ENCODE assay signal across 9 cellular contexts in the genomic region with DNA sequence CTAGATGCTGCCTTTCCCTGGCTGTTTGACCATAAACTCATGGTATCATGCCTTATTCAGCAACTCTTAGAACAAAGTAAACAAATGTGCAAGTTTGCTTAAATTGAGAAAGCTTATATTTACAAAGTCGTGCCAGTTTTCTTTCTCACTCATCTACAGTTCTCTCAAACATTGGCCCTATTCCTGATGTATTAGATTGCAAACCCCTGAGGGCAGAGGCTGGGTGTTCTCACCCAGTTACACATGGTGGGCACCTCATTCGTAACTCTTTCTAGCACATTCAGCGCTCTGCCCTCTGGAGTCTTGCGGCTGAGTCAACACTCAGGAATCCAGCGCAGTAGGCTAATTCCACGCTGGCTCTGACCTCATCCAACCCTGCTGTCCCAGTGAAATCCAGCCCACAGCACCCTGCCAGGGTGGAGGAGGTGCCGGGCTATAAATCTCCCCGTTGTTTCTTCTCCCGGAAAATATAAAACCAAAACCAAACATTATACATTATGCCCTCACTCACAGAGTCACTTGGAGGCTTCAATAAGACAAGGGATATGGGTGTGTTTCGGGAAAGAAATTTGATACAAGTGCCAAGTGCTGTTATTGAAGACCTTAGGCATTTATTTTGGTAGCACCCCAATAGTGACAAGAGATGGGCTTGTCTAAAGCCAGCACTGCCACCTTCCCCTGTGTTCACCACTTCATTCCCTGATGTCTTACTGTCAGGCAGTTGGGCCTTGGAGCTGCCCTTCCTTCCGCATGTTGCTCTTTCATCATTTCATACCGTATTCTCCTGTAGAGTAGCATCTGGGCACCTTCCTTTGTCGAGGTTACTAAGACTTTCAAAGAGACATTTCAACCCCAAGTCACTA.
A peak's percentile ranks its signal among the peaks of the same experiment; 100 is the strongest.
DNase-seq lines count a peak whose midpoint lies in the region; ATAC-seq, FAIRE-seq and TF ChIP-seq lines count a peak whose summit lies in the region.
"Had no signal": no experiment of that assay in that cellular context is flagged by ENCODE, and none has a peak within 500 bp of the region (broad histone marks: within the 10 kb centered on the region; RNA-seq: fewer than 3 reads in every experiment).

No MANE protein-coding gene starts in this region.

- peak; percentile 93 to 95; a peak in 4 of 5 replicates for TF ChIP-seq EP300 in A549 (IDR thresholded peaks at IDR 0.05)

- H3K4me1 ChIP-seq in A549 (peaks cover 56% of the 10 kb centered on the region), Karpas-422 (ENCODE audit: low read length) (peaks cover 54% of the 10 kb centered on the region), colonic mucosa (peaks cover 5% of the 10 kb centered on the region), mesodermal cell (ENCODE audit: control insufficient read depth, insufficient read depth, low read length, poor library complexity, severe bottlenecking) (peaks cover 55% of the 10 kb centered on the region)
- no peaks in the 10 kb centered on the region for H3K4me1 ChIP-seq in CD4-positive, alpha-beta memory T cell (ENCODE audit: insufficient read depth, low read length)

- no peaks in the 10 kb centered on the region for H3K27me3 Mint-ChIP-seq in CD4-positive, alpha-beta memory T cell

- H3K4me3 Mint-ChIP-seq in CD4-positive, alpha-beta memory T cell: no peak overlapping the region

- H3K27me3 ChIP-seq in Karpas-422 (ENCODE audit: low read length) (no peaks in the 10 kb centered on the region), colonic mucosa (no peaks in the 10 kb centered on the region)
- H3K27me3 ChIP-seq in CD4-positive, alpha-beta memory T cell (ENCODE audit: insufficient read depth, low read length): no peaks in the 10 kb centered on the region

- H3K36me3 Mint-ChIP-seq in CD4-positive, alpha-beta memory T cell: no peaks in the 10 kb centered on the region

- H3K4me2 ChIP-seq in A549: peak overlapping the region; percentile 79
- no peak overlapping the region for H3K4me2 ChIP-seq in Karpas-422 (ENCODE audit: low read depth, low read length, poor library complexity, severe bottlenecking)

- TF ChIP-seq RAD21 in A549 (conservative IDR thresholded peaks at IDR 0.05 in 1 of 2, IDR thresholded peaks at IDR 0.05 in 1 of 2): peak; percentile 37 to 70

- 8% methylated on average over 13 of the region's 13 CpGs for WGBS in A549 (ENCODE audit: missing lambda C conversion rate)
- 42 to 62% methylated on average over 5 to 8 of the region's 13 CpGs for WGBS in mesodermal cell (ENCODE audit: insufficient coverage in 2 of 2), 2 experiments

- peaks cover 4% of the 10 kb centered on the region; the same call in 1 of the 2 replicates for H4K20me1 ChIP-seq in Karpas-422 (ENCODE audit: insufficient read depth, low read depth, low read length)

- H3K27ac Mint-ChIP-seq in CD4-positive, alpha-beta memory T cell: peak overlapping the region in 1 of 7 donors; percentile 74

- TF ChIP-seq POLR2A in A549 (IDR thresholded peaks at IDR 0.05; ENCODE audit: low read length): no peak

- ATAC-seq in A549: peak; percentile 89 to 92
- no peak for ATAC-seq in GM18909 (IDR thresholded peaks at IDR 0.05; ENCODE audit: poor library complexity, unreplicated experiment)

- TF ChIP-seq CTCF in A549 (IDR thresholded peaks at IDR 0.05): no peak
- TF ChIP-seq CTCF in colonic mucosa (IDR thresholded peaks at IDR 0.05): no peak

- DNase-seq in A549 (ENCODE audit: low read depth in 1 of 2, low spot score in 1 of 2) (peak; percentile 91 to 99), Karpas-422 (no peak), colonic mucosa (peak; percentile 88), activated T-cell treated with anti-CD3 and anti-CD28 coated beads for 4 hours (no peak), activated gamma-delta T cell treated with Interleukin-2 at 50 U/mL for 16 hours (no peak)
- DNase-seq in CD4-positive, alpha-beta memory T cell: no peak

- CTCF ChIA-PET in A549 (lab: Yijun Ruan, JAX): interaction anchor here (0.6 to 5.4 kb wide), 15 partner anchors 11 to 606 kb away, joined by 3 to 76 read pairs (median 4); no protein-coding TSS in a partner anchor
- CTCF ChIA-PET in CD4-positive, alpha-beta memory T cell (lab: Charles Lee; ENCODE audit: partially characterized antibody): no interaction called here

- H3K9me3 ChIP-seq in A549: no peaks in the 10 kb centered on the region
- H3K9me3 ChIP-seq in Karpas-422 (ENCODE audit: low read length): no peaks in the 10 kb centered on the region
- H3K9me3 ChIP-seq in colonic mucosa: no peaks in the 10 kb centered on the region
- no peaks in the 10 kb centered on the region for H3K9me3 ChIP-seq in mesodermal cell (ENCODE audit: control insufficient read depth, low read length)
- no peaks in the 10 kb centered on the region for H3K9me3 ChIP-seq in CD4-positive, alpha-beta memory T cell (ENCODE audit: control insufficient read depth in 1 of 2, low read length in 2 of 2)

- intact Hi-C loops in colonic mucosa (cut with DNase I): loop anchor here (5.0 kb wide), 1 partner anchor 162 kb away; no protein-coding TSS in a partner anchor
- intact Hi-C loops in CD4-positive, alpha-beta memory T cell (cut with micrococcal nuclease): no loop called here

- POLR2A ChIA-PET in A549 (lab: Yijun Ruan, JAX): interaction anchor here (0.6 to 1.0 kb wide), 3 partner anchors 54 to 328 kb away, joined by 3 to 7 read pairs (median 4); a partner anchor contains a TSS
- POLR2A ChIA-PET in CD4-positive, alpha-beta memory T cell (lab: Charles Lee; ENCODE audit: partially characterized antibody): no interaction called here

- H3K36me3 ChIP-seq in Karpas-422 (ENCODE audit: insufficient read depth, low read length): peaks cover 22% of the 10 kb centered on the region; the same call in 1 of the 2 replicates
- no peaks in the 10 kb centered on the region for H3K36me3 ChIP-seq in colonic mucosa
- H3K36me3 ChIP-seq in mesodermal cell (ENCODE audit: control insufficient read depth, insufficient read depth, low read length): peaks cover 4% of the 10 kb centered on the region
- no peaks in the 10 kb centered on the region for H3K36me3 ChIP-seq in CD4-positive, alpha-beta memory T cell (ENCODE audit: insufficient read depth, low read length)

- no peaks in the 10 kb centered on the region for H3K9me2 ChIP-seq in Karpas-422 (replicated peaks; ENCODE audit: insufficient read depth, low read length)

- H3K9ac ChIP-seq in Karpas-422 (ENCODE audit: low read length): no peak overlapping the region
- H3K9ac ChIP-seq in colonic mucosa (ENCODE audit: low read depth in 2 of 2, low read length in 2 of 2): no peak overlapping the region

- peaks cover 97% of the 10 kb centered on the region for H3K79me2 ChIP-seq in Karpas-422 (ENCODE audit: low read length)

- peak overlapping the region; percentile 25; the same call in 1 of the 3 replicates for H3K4me3 ChIP-seq in A549
- no peak overlapping the region for H3K4me3 ChIP-seq in Karpas-422 (ENCODE audit: low read length)
- no peak overlapping the region for H3K4me3 ChIP-seq in colonic mucosa
- H3K4me3 ChIP-seq in mesodermal cell (ENCODE audit: extremely low read depth, insufficient read depth, low read length, poor library complexity, severe bottlenecking): no peak overlapping the region
- H3K4me3 ChIP-seq in CD4-positive, alpha-beta memory T cell (ENCODE audit: low read length in 2 of 2): no peak overlapping the region

- no peaks in the 10 kb centered on the region for H3K9me3 Mint-ChIP-seq in CD4-positive, alpha-beta memory T cell

- H3K4me1 Mint-ChIP-seq in CD4-positive, alpha-beta memory T cell: peaks cover 0 to 8% (median 0%) of the 10 kb centered on the region in 4 donors

- FAIRE-seq in A549 (lab: Jason Lieb, UNC): peak; percentile 68
- FAIRE-seq: G401.6 had no signal

- H2AFZ ChIP-seq in Karpas-422 (ENCODE audit: low read length): no peak overlapping the region

- H3K27ac ChIP-seq in A549 (peak overlapping the region; percentile 89 to 90), Karpas-422 (ENCODE audit: low read length) (peak overlapping the region; percentile 29; the same call in 1 of the 2 replicates), colonic mucosa (peak overlapping the region; percentile 38), mesodermal cell (ENCODE audit: low read depth, low read length, severe bottlenecking) (peak overlapping the region; percentile 66)
- H3K27ac ChIP-seq in CD4-positive, alpha-beta memory T cell (ENCODE audit: low read depth, low read length): no peak overlapping the region

TF ChIP-seq in A549, 52 proteins besides CTCF, POLR2A, EP300 and RAD21 (continues in another document):
- TF ChIP-seq EHMT2 (IDR thresholded peaks at IDR 0.05; ENCODE audit: low read depth) (no peak), MAFK (IDR thresholded peaks at IDR 0.05; ENCODE audit: partially characterized antibody) (peak; percentile 98), EHF (CRISPR knock-in tag; IDR thresholded peaks at IDR 0.05) (peak; percentile 54; the same call in 1 of the 2 replicates), ZFP36 (IDR thresholded peaks at IDR 0.05; ENCODE audit: borderline replicate concordance, partially characterized antibody) (no peak), NR3C1 (IDR thresholded peaks at IDR 0.05) (no peak), CBX8 (IDR thresholded peaks at IDR 0.05) (no peak), GATA3 (IDR thresholded peaks at IDR 0.05; ENCODE audit: borderline replicate concordance) (peak; percentile 97), RFX5 (IDR thresholded peaks at IDR 0.05) (0 out of 2 replicates have a peak, but pooled peaks have one; percentile 37), RNF2 (IDR thresholded peaks at IDR 0.05; ENCODE audit: borderline replicate concordance, low read depth) (no peak), NFE2L2 (conservative IDR thresholded peaks at IDR 0.05; ENCODE audit: low read length) (no peak; the same call in 1 of the 2 replicates), SREBF2 (IDR thresholded peaks at IDR 0.05) (no peak), NPAS2 (CRISPR knock-in tag; IDR thresholded peaks at IDR 0.05; ENCODE audit: borderline replicate concordance) (no peak), FOSB (CRISPR knock-in tag; IDR thresholded peaks at IDR 0.05) (no peak; the same call in 1 of the 2 replicates), KDM1A (IDR thresholded peaks at IDR 0.05; ENCODE audit: low read depth) (no peak), CHD4 (IDR thresholded peaks at IDR 0.05; ENCODE audit: borderline replicate concordance) (no peak)
- TF ChIP-seq, protein P1, sequence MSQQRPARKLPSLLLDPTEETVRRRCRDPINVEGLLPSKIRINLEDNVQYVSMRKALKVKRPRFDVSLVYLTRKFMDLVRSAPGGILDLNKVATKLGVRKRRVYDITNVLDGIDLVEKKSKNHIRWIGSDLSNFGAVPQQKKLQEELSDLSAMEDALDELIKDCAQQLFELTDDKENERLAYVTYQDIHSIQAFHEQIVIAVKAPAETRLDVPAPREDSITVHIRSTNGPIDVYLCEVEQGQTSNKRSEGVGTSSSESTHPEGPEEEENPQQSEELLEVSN (IDR thresholded peaks at IDR 0.05; ENCODE audit: borderline replicate concordance, low read depth): peak; percentile 66; the same call in 1 of the 2 replicates
- TF ChIP-seq, protein P2, sequence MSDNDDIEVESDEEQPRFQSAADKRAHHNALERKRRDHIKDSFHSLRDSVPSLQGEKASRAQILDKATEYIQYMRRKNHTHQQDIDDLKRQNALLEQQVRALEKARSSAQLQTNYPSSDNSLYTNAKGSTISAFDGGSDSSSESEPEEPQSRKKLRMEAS (IDR thresholded peaks at IDR 0.05): peak; percentile 99

Comparison
In these comparisons a context has a peak if more than half of its experiments do, and no peak if none do; other contexts are left out.
1. DNase-seq: peak in A549 (2 of 2) and colonic mucosa (single experiment); none in Karpas-422 (single experiment), activated T-cell treated with anti-CD3 and anti-CD28 coated beads for 4 hours (single experiment), activated gamma-delta T cell treated with Interleukin-2 at 50 U/mL for 16 hours (single experiment) and CD4-positive, alpha-beta memory T cell (0 of 5).